ENCODE assay signal across 35 cellular contexts in the genomic region with DNA sequence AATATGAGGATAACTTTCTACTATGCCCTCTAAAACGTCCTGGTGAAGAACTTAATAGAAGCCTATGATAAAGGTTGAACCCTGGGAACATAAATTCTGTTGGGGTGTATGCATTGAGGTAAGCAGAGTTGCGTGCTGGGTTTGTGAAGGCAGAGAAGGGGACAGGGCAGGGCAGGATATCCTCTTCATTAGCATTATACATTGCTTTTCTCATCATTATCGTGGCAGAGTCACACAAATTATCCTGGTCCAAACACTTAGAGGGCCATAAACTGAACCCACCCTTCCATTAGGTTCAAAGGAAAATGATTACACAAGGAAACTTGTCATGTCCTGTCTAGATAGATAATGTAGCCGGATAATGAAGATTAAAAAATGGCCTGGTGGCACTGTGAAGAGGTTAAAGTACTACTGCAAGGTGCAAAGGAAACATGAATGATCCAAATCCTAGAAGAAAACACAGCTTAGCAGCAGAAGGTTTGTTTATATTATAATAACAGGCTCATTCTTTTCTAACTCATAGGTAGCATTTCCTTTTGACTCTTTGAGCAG.
"Had no signal": no experiment of that assay in that cellular context is flagged by ENCODE, and none has a peak within 500 bp of the region (broad histone marks: within the 10 kb centered on the region; RNA-seq: fewer than 3 reads in every experiment).

No MANE protein-coding gene starts in this region.

- FAIRE-seq: astrocyte, bronchial epithelial cell, K562 had no signal

- H3K36me3 Mint-ChIP-seq: activated CD4-positive, alpha-beta memory T cell treated with anti-CD3 and anti-CD28 coated beads for 36 hours; activated naive CD4-positive, alpha-beta T cell treated with anti-CD3 and anti-CD28 coated beads, Interleukin-2, amount 50 U/mL, for 72 hours had no signal

- H3K9me3 Mint-ChIP-seq: activated CD4-positive, alpha-beta memory T cell treated with anti-CD3 and anti-CD28 coated beads for 36 hours; activated T-helper 1 cell treated with anti-CD3 and anti-CD28 coated beads, Interleukin-12 subunit alpha, Interleukin-12 subunit beta, Interleukin-2, Interleukin-4 antibody, amounts not matched to agents 30 ng/mL and 10 ng/mL and 1 ng/mL, durations not matched to agents 14 hours and 24 hours and 36 hours had no signal

- H3K4me1 Mint-ChIP-seq: activated B cell treated with CpG ODN at 0.5 μM for 24 hours had no signal

- H3K4me1 ChIP-seq: adrenal gland, body of pancreas, Peyer's patch had no signal

- DNase-seq: activated B cell treated with CpG ODN at 0.5 μM for 24 hours; activated CD4-positive, alpha-beta memory T cell treated with anti-CD3 and anti-CD28 coated beads for 36 hours; activated CD4-positive, alpha-beta T cell treated with anti-CD3 and anti-CD28 coated beads for 4 hours; activated CD4-positive, alpha-beta T cell treated with anti-CD3 and anti-CD28 coated beads, Interleukin-2, amount 50 U/mL, for 1 hour; activated CD4-positive, CD25-positive, alpha-beta regulatory T cell treated with anti-CD3 and anti-CD28 coated beads, Interleukin-2, amount 50 U/mL, for 72 hours; activated CD8-positive, alpha-beta memory T cell treated with anti-CD3 and anti-CD28 coated beads, Interleukin-2, amount 50 U/mL, for 4 hours; activated gamma-delta T cell treated with Interleukin-2 at 50 U/mL for 16 hours; activated naive CD4-positive, alpha-beta T cell treated with anti-CD3 and anti-CD28 coated beads for 36 hours; activated T-cell treated with anti-CD3 and anti-CD28 coated beads for 4 hours; activated T-cell treated with anti-CD3 and anti-CD28 coated beads, Interleukin-2, amount 50 U/mL, for 4 hours; adrenal gland; body of pancreas; central memory CD4-positive, alpha-beta T cell; NCI-H1105; NCI-H1417 treated with DMSO at 0.1 percent for 48 hours; NCI-H1694; NCI-H1930; NCI-H2081 treated with DMSO at 0.1 percent for 48 hours; NCI-H2171; NCI-H510A; NCI-H526 treated with DMSO at 0.1 percent for 48 hours; NK-92 treated with Interleukin-12 subunit alpha and Interleukin-12 subunit beta, amount 100 ng/mL, for 24 hours; PC-3; Peyer's patch; RPMI8226; SW 1271; T-helper 1 cell; T-helper 2 cell; T-helper 9 cell had no signal

- H3K27me3 Mint-ChIP-seq: activated B cell treated with CpG ODN at 0.5 μM for 24 hours; activated CD4-positive, alpha-beta memory T cell treated with anti-CD3 and anti-CD28 coated beads for 36 hours had no signal

- H3K4me3 ChIP-seq: adrenal gland, body of pancreas, K562, Peyer's patch had no signal

- H3K9me3 ChIP-seq: adrenal gland, body of pancreas, Peyer's patch had no signal

- H3K36me3 ChIP-seq: adrenal gland, Peyer's patch had no signal

- H3K4me3 Mint-ChIP-seq: activated B cell treated with CpG ODN at 0.5 μM for 24 hours; activated CD4-positive, alpha-beta memory T cell treated with anti-CD3 and anti-CD28 coated beads for 36 hours; activated naive CD4-positive, alpha-beta T cell treated with anti-CD3 and anti-CD28 coated beads for 36 hours; activated T-cell treated with anti-CD3 and anti-CD28 coated beads, Interleukin-2, amount 50 U/mL, for 4 hours; activated T-helper 1 cell treated with anti-CD3 and anti-CD28 coated beads, Interleukin-12 subunit alpha, Interleukin-12 subunit beta, Interleukin-2, Interleukin-4 antibody, amounts not matched to agents 30 ng/mL and 10 ng/mL and 1 ng/mL, durations not matched to agents 14 hours and 24 hours and 36 hours had no signal

- H3K27ac Mint-ChIP-seq: activated B cell treated with CpG ODN at 0.5 μM for 24 hours; activated CD4-positive, alpha-beta memory T cell treated with anti-CD3 and anti-CD28 coated beads for 36 hours; activated naive CD4-positive, alpha-beta T cell treated with anti-CD3 and anti-CD28 coated beads for 36 hours; activated naive CD4-positive, alpha-beta T cell treated with anti-CD3 and anti-CD28 coated beads, Interleukin-2, amount 50 U/mL, for 72 hours; activated T-helper 1 cell treated with anti-CD3 and anti-CD28 coated beads, Interleukin-12 subunit alpha, Interleukin-12 subunit beta, Interleukin-2, Interleukin-4 antibody, amounts not matched to agents 30 ng/mL and 10 ng/mL and 1 ng/mL, durations not matched to agents 14 hours and 24 hours and 36 hours had no signal

- H3K27ac ChIP-seq: adrenal gland, body of pancreas, Peyer's patch, VCaP had no signal

- ATAC-seq: activated naive CD4-positive, alpha-beta T cell treated with anti-CD3 and anti-CD28 coated beads, Interleukin-2, amount 50 U/mL, for 72 hours; activated T-cell treated with anti-CD3 and anti-CD28 coated beads, Interleukin-2, amount 50 U/mL, for 4 hours; body of pancreas; K562; PC-3 had no signal

- H3K27me3 ChIP-seq: adrenal gland, body of pancreas, Peyer's patch had no signal
